ENCODE assay signal across 8 cellular contexts in genomic region chr11:64305691-64306562, GRCh38. TPM values are rescaled to one million over a fixed set of nuclear protein-coding genes. Genes with fewer than 3 reads are reported as not detected.
DNase-seq lines count a peak whose midpoint lies in the region; ATAC-seq, FAIRE-seq and TF ChIP-seq lines count a peak whose summit lies in the region.

No MANE protein-coding gene starts in this region.

- peak overlapping the region; percentile 97 for H3K27ac Mint-ChIP-seq in activated T-helper 17 cell treated with anti-CD3 and anti-CD28 coated beads, Interleukin-2, amount 50 U/mL, for 72 hours

- no peaks in the 10 kb centered on the region; the same call in 1 of the 2 replicates for H3K9me3 ChIP-seq in AG04450 (ENCODE audit: control insufficient read depth, insufficient read depth, low read length)
- no peaks in the 10 kb centered on the region for H3K9me3 ChIP-seq in thyroid gland

- intact Hi-C loops in thyroid gland (cut with DNase I): no loop called here

- H3K4me1 Mint-ChIP-seq in activated T-helper 17 cell treated with anti-CD3 and anti-CD28 coated beads, Interleukin-2, amount 50 U/mL, for 72 hours: peaks cover 5% of the 10 kb centered on the region

- no peaks in the 10 kb centered on the region for H3K36me3 ChIP-seq in thyroid gland

- FAIRE-seq in RCC 7860 (lab: Jason Lieb, UNC): no peak

- no peaks in the 10 kb centered on the region for H3K27me3 ChIP-seq in AG04450 (ENCODE audit: control insufficient read depth, insufficient read depth, low read length)
- no peaks in the 10 kb centered on the region for H3K27me3 ChIP-seq in foreskin keratinocyte
- no peaks in the 10 kb centered on the region for H3K27me3 ChIP-seq in thyroid gland

- H3K27me3 Mint-ChIP-seq in activated T-helper 17 cell treated with anti-CD3 and anti-CD28 coated beads, Interleukin-2, amount 50 U/mL, for 72 hours: no peaks in the 10 kb centered on the region

- peaks cover 4% of the 10 kb centered on the region for H3K4me1 ChIP-seq in foreskin keratinocyte
- peaks cover 16 to 26% of the 10 kb centered on the region in 2 donors for H3K4me1 ChIP-seq in thyroid gland

- H3K4me3 Mint-ChIP-seq in activated T-helper 17 cell treated with anti-CD3 and anti-CD28 coated beads, Interleukin-2, amount 50 U/mL, for 72 hours: peak overlapping the region; percentile 98

- DNase-seq in AG04450 (ENCODE audit: low read depth, low spot score) (no peak), RCC 7860 (ENCODE audit: low spot score) (peak; percentile 35), foreskin keratinocyte (peak in 1 of 2 donors; percentile 51), omental fat pad (ENCODE audit: low spot score) (no peak), thyroid gland (peak; percentile 74 to 84)

- 0% methylated on average over 14 to 27 of the region's 71 CpGs for WGBS in thyroid gland, 2 donors

- H3K27ac ChIP-seq in AG04450 (ENCODE audit: low read depth, low read length) (peak overlapping the region; percentile 21), foreskin keratinocyte (no peak overlapping the region), thyroid gland (peak overlapping the region; percentile 74 to 88 (median 79))

- no peaks in the 10 kb centered on the region for H3K9me3 Mint-ChIP-seq in activated T-helper 17 cell treated with anti-CD3 and anti-CD28 coated beads, Interleukin-2, amount 50 U/mL, for 72 hours

- TF ChIP-seq CTCF in AG04450 (IDR thresholded peaks at IDR 0.05; ENCODE audit: low read depth, low read length): peak; percentile 26; the same call in 1 of the 2 replicates
- TF ChIP-seq CTCF in foreskin keratinocyte (conservative IDR thresholded peaks at IDR 0.05): peak; percentile 61
- TF ChIP-seq CTCF in omental fat pad (IDR thresholded peaks at IDR 0.05): no peak
- peak in 2 of 6 experiments; percentile 25 to 33 for TF ChIP-seq CTCF in thyroid gland (IDR thresholded peaks at IDR 0.05)

- ATAC-seq in GM18907 (IDR thresholded peaks at IDR 0.05; ENCODE audit: unreplicated experiment) (peak; percentile 30), HG03439 (IDR thresholded peaks at IDR 0.05; ENCODE audit: unreplicated experiment) (peak; percentile 28), foreskin keratinocyte (peak; percentile 1), omental fat pad (ENCODE audit: low FRiP score) (peak; percentile 4)
- ATAC-seq in activated T-helper 17 cell treated with anti-CD3 and anti-CD28 coated beads, Interleukin-2, amount 50 U/mL, for 72 hours (replicated peaks): peak; percentile 22

- CTCF ChIA-PET in AG04450 (lab: Charles Lee): interaction anchor here (0.6 kb wide), 2 partner anchors 49 to 399 kb away, joined by 3 to 6 read pairs; no protein-coding TSS in a partner anchor

- peak; percentile 18 to 78 for TF ChIP-seq POLR2A in thyroid gland (IDR thresholded peaks at IDR 0.05)

- H3K4me3 ChIP-seq in AG04450 (ENCODE audit: low read depth, low read length) (peak overlapping the region; percentile 76), thyroid gland (replicated peaks in 1 of 3) (peak overlapping the region; percentile 31 to 79 (median 74))

- peaks cover 29% of the 10 kb centered on the region for H3K36me3 Mint-ChIP-seq in activated T-helper 17 cell treated with anti-CD3 and anti-CD28 coated beads, Interleukin-2, amount 50 U/mL, for 72 hours (ENCODE audit: low read depth)

- POLR2A ChIA-PET in AG04450 (lab: Yijun Ruan, JAX): interaction anchor here (0.6 to 1.2 kb wide), 4 partner anchors 12 to 121 kb away, joined by 3 to 5 read pairs (median 4); partner anchors contain the start of genes PRDX5, STIP1 and TRMT112

RNA-seq across cellular contexts. Expression of gene ESRRA, which starts 0.6 kb away (rescaled TPM):
- polyA plus RNA-seq in AG04450 (2011; rRNA removed) (5.5 and 7.4 TPM in 2 replicates), foreskin keratinocyte (46.1 and 49.9 TPM in 2 replicates)
- polyA minus RNA-seq in AG04450 (2011; rRNA and poly(A)+ RNA removed): 5.6 and 6.0 TPM in 2 replicates
- 10 to 100 TPM; 31.2 to 55.7 TPM for total RNA-seq in activated T-helper 17 cell treated with anti-CD3 and anti-CD28 coated beads, Interleukin-2, amount 50 U/mL, for 72 hours
- total RNA-seq in foreskin keratinocyte (49.1 and 50.9 TPM in 2 replicates), omental fat pad (10 to 100 TPM; 32.1 to 50.8 (median 44.6) TPM), thyroid gland (10 to 100 TPM; 42.8 to 71.6 (median 58.3) TPM)

RNA-seq across cellular contexts. Expression of gene CATSPERZ, which starts 5.8 kb away (rescaled TPM):
- 0.14 TPM in 1 of 2 replicates, not detected in the other for polyA plus RNA-seq in AG04450 (2011; rRNA removed)
- polyA minus RNA-seq in AG04450 (2011; rRNA and poly(A)+ RNA removed): not detected in 2 replicates
- not detected for total RNA-seq in activated T-helper 17 cell treated with anti-CD3 and anti-CD28 coated beads, Interleukin-2, amount 50 U/mL, for 72 hours
- total RNA-seq in foreskin keratinocyte: 0.44 and 0.46 TPM in 2 replicates
- polyA plus RNA-seq in foreskin keratinocyte: 0.80 and 1.1 TPM in 2 replicates
- total RNA-seq in omental fat pad: not detected
- 1 to 10 TPM in 2 of 4 donors, not detected in 2; 1.0 to 3.1 TPM for total RNA-seq in thyroid gland

RNA-seq across cellular contexts. Expression of gene TRMT112, which starts 11.4 kb away (rescaled TPM):
- 194 and 208 TPM in 2 replicates for polyA plus RNA-seq in AG04450 (2011; rRNA removed)
- polyA minus RNA-seq in AG04450 (2011; rRNA and poly(A)+ RNA removed): 55.9 and 73.8 TPM in 2 replicates
- total RNA-seq in activated T-helper 17 cell treated with anti-CD3 and anti-CD28 coated beads, Interleukin-2, amount 50 U/mL, for 72 hours: 100 to 1,000 TPM; 157 to 218 TPM
- total RNA-seq in foreskin keratinocyte: 386 and 447 TPM in 2 replicates
- polyA plus RNA-seq in foreskin keratinocyte: 422 and 522 TPM in 2 replicates
- total RNA-seq in omental fat pad: 100 to 1,000 TPM; 180 to 263 (median 215) TPM
- 100 to 1,000 TPM; 228 to 435 (median 237) TPM for total RNA-seq in thyroid gland

RNA-seq across cellular contexts. Expression of gene PRDX5, which starts 12.0 kb away (rescaled TPM):
- polyA plus RNA-seq in AG04450 (2011; rRNA removed) (366 and 383 TPM in 2 replicates), foreskin keratinocyte (685 and 769 TPM in 2 replicates)
- 78.3 and 84.2 TPM in 2 replicates for polyA minus RNA-seq in AG04450 (2011; rRNA and poly(A)+ RNA removed)
- 100 to 1,000 TPM; 124 to 164 TPM for total RNA-seq in activated T-helper 17 cell treated with anti-CD3 and anti-CD28 coated beads, Interleukin-2, amount 50 U/mL, for 72 hours
- total RNA-seq in foreskin keratinocyte (399 and 407 TPM in 2 replicates), omental fat pad (100 to 1,000 TPM; 174 to 263 (median 238) TPM), thyroid gland (100 to 1,000 TPM; 384 to 962 (median 653) TPM)

RNA-seq across cellular contexts. Expression of gene KCNK4, which starts 14.8 kb away (rescaled TPM):
- polyA plus RNA-seq in AG04450 (2011; rRNA removed): not detected in 2 replicates
- polyA minus RNA-seq in AG04450 (2011; rRNA and poly(A)+ RNA removed): not detected in 2 replicates
- not detected for total RNA-seq in activated T-helper 17 cell treated with anti-CD3 and anti-CD28 coated beads, Interleukin-2, amount 50 U/mL, for 72 hours
- total RNA-seq in foreskin keratinocyte: not detected in 2 replicates
- 0.03 and 0.06 TPM in 2 replicates for polyA plus RNA-seq in foreskin keratinocyte
- total RNA-seq in omental fat pad: not detected
- total RNA-seq in thyroid gland: not detected

Comparison
In these comparisons a context has a peak if more than half of its experiments do, and no peak if none do; other contexts are left out.
1. DNase-seq: peak in RCC 7860 (single experiment) and thyroid gland (2 of 2); none in AG04450 (single experiment) and omental fat pad (single experiment).
2. CTCF ChIP-seq: peak in AG04450 (single experiment) and foreskin keratinocyte (single experiment); none in omental fat pad (0 of 3).
3. Peak in every context shown above with its lines, with median percentiles within 50 percentile points of each other: ATAC-seq.